1 cellular context compared by ENCODE assay signal in the genomic region with DNA sequence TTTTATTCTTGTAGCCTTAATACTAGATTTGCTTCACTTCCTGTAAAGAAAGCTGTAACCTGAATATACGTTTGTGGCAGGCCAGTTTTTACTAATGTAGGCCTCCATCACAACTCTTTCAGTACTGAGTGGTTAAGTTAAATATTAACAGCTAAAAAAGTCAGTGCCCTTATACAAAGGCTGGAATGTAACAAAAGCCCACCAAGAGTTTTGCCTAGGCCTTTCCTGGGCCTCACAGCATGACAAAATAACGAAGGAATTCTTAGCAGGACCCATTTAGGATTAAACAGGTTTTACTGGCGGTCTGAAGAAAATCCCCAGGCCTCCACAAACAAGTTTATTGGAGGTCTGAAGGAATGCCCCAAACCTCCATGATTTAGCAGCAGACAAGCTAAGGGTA.
TF ChIP-seq lines count a peak whose summit lies in the region.

No MANE protein-coding gene starts in this region.

TF ChIP-seq in H1, 55 proteins besides CTCF, POLR2A, EP300 and RAD21:
- TF ChIP-seq JUN (IDR thresholded peaks at IDR 0.05; ENCODE audit: low read depth, low read length) (0 out of 2 replicates have a peak, but pooled peaks have one; percentile 30), SP1 (IDR thresholded peaks at IDR 0.05; ENCODE audit: low read depth, low read length) (0 out of 2 replicates have a peak, but pooled peaks have one; percentile 35), KDM5A (IDR thresholded peaks at IDR 0.05; ENCODE audit: low read length) (no peak), EGR1 (IDR thresholded peaks at IDR 0.05; ENCODE audit: borderline replicate concordance, low read depth, low read length) (no peak), TEAD4 (IDR thresholded peaks at IDR 0.05; ENCODE audit: low read depth, low read length) (peak; percentile 69; the same call in 1 of the 2 replicates)
- TF ChIP-seq, protein P1, sequence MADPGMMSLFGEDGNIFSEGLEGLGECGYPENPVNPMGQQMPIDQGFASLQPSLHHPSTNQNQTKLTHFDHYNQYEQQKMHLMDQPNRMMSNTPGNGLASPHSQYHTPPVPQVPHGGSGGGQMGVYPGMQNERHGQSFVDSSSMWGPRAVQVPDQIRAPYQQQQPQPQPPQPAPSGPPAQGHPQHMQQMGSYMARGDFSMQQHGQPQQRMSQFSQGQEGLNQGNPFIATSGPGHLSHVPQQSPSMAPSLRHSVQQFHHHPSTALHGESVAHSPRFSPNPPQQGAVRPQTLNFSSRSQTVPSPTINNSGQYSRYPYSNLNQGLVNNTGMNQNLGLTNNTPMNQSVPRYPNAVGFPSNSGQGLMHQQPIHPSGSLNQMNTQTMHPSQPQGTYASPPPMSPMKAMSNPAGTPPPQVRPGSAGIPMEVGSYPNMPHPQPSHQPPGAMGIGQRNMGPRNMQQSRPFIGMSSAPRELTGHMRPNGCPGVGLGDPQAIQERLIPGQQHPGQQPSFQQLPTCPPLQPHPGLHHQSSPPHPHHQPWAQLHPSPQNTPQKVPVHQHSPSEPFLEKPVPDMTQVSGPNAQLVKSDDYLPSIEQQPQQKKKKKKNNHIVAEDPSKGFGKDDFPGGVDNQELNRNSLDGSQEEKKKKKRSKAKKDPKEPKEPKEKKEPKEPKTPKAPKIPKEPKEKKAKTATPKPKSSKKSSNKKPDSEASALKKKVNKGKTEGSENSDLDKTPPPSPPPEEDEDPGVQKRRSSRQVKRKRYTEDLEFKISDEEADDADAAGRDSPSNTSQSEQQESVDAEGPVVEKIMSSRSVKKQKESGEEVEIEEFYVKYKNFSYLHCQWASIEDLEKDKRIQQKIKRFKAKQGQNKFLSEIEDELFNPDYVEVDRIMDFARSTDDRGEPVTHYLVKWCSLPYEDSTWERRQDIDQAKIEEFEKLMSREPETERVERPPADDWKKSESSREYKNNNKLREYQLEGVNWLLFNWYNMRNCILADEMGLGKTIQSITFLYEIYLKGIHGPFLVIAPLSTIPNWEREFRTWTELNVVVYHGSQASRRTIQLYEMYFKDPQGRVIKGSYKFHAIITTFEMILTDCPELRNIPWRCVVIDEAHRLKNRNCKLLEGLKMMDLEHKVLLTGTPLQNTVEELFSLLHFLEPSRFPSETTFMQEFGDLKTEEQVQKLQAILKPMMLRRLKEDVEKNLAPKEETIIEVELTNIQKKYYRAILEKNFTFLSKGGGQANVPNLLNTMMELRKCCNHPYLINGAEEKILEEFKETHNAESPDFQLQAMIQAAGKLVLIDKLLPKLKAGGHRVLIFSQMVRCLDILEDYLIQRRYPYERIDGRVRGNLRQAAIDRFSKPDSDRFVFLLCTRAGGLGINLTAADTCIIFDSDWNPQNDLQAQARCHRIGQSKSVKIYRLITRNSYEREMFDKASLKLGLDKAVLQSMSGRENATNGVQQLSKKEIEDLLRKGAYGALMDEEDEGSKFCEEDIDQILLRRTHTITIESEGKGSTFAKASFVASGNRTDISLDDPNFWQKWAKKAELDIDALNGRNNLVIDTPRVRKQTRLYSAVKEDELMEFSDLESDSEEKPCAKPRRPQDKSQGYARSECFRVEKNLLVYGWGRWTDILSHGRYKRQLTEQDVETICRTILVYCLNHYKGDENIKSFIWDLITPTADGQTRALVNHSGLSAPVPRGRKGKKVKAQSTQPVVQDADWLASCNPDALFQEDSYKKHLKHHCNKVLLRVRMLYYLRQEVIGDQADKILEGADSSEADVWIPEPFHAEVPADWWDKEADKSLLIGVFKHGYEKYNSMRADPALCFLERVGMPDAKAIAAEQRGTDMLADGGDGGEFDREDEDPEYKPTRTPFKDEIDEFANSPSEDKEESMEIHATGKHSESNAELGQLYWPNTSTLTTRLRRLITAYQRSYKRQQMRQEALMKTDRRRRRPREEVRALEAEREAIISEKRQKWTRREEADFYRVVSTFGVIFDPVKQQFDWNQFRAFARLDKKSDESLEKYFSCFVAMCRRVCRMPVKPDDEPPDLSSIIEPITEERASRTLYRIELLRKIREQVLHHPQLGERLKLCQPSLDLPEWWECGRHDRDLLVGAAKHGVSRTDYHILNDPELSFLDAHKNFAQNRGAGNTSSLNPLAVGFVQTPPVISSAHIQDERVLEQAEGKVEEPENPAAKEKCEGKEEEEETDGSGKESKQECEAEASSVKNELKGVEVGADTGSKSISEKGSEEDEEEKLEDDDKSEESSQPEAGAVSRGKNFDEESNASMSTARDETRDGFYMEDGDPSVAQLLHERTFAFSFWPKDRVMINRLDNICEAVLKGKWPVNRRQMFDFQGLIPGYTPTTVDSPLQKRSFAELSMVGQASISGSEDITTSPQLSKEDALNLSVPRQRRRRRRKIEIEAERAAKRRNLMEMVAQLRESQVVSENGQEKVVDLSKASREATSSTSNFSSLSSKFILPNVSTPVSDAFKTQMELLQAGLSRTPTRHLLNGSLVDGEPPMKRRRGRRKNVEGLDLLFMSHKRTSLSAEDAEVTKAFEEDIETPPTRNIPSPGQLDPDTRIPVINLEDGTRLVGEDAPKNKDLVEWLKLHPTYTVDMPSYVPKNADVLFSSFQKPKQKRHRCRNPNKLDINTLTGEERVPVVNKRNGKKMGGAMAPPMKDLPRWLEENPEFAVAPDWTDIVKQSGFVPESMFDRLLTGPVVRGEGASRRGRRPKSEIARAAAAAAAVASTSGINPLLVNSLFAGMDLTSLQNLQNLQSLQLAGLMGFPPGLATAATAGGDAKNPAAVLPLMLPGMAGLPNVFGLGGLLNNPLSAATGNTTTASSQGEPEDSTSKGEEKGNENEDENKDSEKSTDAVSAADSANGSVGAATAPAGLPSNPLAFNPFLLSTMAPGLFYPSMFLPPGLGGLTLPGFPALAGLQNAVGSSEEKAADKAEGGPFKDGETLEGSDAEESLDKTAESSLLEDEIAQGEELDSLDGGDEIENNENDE (IDR thresholded peaks at IDR 0.05; ENCODE audit: insufficient replicate concordance, low read length), result no peak
